In the genomic region with DNA sequence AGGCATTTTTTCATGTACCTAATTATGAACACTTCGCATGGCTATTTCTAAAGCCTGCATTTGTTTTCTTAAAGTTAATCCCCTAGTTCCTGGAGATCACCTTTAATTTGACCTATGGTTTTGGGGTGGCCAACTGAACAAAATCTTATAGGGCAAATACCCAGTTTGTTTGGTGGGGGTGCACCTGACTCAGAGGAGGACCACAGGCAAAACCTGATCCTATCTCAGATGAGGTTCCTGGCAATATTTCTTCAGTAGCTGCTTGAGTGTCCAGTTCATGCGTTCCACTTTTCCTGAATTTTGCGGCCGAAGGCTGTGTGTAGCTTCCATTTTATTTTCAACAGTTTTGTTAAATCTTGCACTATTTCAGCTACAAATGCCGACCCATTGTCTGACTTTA, we compare ENCODE assay signal across 9 cellular contexts. TPM values are rescaled to one million over a fixed set of nuclear protein-coding genes. Genes with fewer than 3 reads are reported as not detected.
"Had no signal": no experiment of that assay in that cellular context is flagged by ENCODE, and none has a peak within 500 bp of the region (broad histone marks: within the 10 kb centered on the region; RNA-seq: fewer than 3 reads in every experiment).

No MANE protein-coding gene starts in this region.

- H3K4me3 ChIP-seq: GM12878 had no signal

- FAIRE-seq: G401.6, GM12878, GM12891, GM12892, GM18507, GM19239 had no signal

- ATAC-seq: GM12878 had no signal

- DNase-seq: GDM1, GF-D8 had no signal

RNA-seq across cellular contexts. Expression of gene GMPR, which starts 10.3 kb away (rescaled TPM):
- total RNA-seq: G401 had no signal
